Comparison of ENCODE assay signal across 8 cellular contexts in the genomic region with DNA sequence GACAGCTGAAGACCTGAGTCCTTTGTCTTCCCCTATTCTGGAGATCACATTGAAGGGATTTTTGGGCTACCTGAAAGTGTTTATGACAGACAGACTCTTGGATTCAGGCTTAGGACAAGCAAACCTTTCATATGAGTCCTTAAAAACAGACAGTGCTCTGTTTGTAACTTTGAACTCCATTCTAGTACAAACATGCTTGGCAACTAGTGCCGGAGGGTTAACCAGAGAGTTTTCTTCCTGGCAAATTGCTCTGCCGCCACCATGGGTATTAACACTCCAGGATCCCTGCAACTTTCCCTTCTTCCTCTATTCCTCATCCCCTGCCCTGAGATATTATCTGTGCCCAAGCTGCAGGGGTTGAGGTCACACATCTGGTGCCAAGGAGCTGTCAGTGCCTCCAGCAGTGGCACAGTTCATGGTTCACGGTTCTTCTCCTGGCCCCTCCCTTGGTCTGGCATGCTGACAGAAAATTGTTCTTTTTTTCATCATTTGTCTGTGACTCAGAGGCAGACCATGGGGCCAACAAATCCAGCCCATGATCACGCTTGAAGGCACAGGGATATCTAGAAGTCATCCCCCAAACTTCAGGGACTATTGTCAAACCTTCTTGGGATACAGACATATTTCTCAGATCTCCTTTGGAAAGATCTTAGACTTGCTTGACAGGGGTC.
DNase-seq lines count a peak whose midpoint lies in the region; ATAC-seq and TF ChIP-seq lines count a peak whose summit lies in the region.

No MANE protein-coding gene starts in this region.

- H3K4me3 ChIP-seq in SJSA1 (no peak overlapping the region), fibroblast of mammary gland (ENCODE audit: control insufficient read depth, low read depth, low read length) (no peak overlapping the region), sigmoid colon (no peak overlapping the region), esophagus muscularis mucosa (no peak overlapping the region)

- H3K4me1 ChIP-seq in SJSA1 (replicated peaks) = peaks cover 74% of the 10 kb centered on the region
- peaks cover 0 to 60% (median 45%) of the 10 kb centered on the region in 4 donors for H3K4me1 ChIP-seq in sigmoid colon
- peaks cover 26 to 36% (median 34%) of the 10 kb centered on the region in 4 donors for H3K4me1 ChIP-seq in esophagus muscularis mucosa

- WGBS in sigmoid colon, 2 donors = 44 to 58% methylated on average over 4 of the region's 4 CpGs
- WGBS in esophagus muscularis mucosa = 48% methylated on average over 4 of the region's 4 CpGs

- ATAC-seq in GM21786 (IDR thresholded peaks at IDR 0.05; ENCODE audit: unreplicated experiment) (no peak), HG02623 (IDR thresholded peaks at IDR 0.05; ENCODE audit: unreplicated experiment) (no peak)

- TF ChIP-seq POLR2A in sigmoid colon (IDR thresholded peaks at IDR 0.05) (no peak), esophagus muscularis mucosa (IDR thresholded peaks at IDR 0.05; ENCODE audit: low read depth) (no peak)

- H3K36me3 ChIP-seq in SJSA1 (no peaks in the 10 kb centered on the region; the same call in 1 of the 2 replicates), sigmoid colon (no peaks in the 10 kb centered on the region), esophagus muscularis mucosa (peaks cover 0 to 4% (median 0%) of the 10 kb centered on the region in 4 donors)

- DNase-seq in HCEC 1CT (peak; percentile 68), SJSA1 (ENCODE audit: low read depth in 1 of 2, low spot score in 2 of 2) (peak; percentile 60 to 70), fibroblast of mammary gland (ENCODE audit: low read depth) (peak; percentile 89), sigmoid colon (peak; percentile 76), esophagus muscularis mucosa (ENCODE audit: extremely low spot score) (no peak), posterior vena cava (ENCODE audit: low spot score) (no peak)

- H3K9me3 ChIP-seq in SJSA1 (replicated peaks) = no peaks in the 10 kb centered on the region
- no peaks in the 10 kb centered on the region for H3K9me3 ChIP-seq in sigmoid colon
- no peaks in the 10 kb centered on the region for H3K9me3 ChIP-seq in esophagus muscularis mucosa

- TF ChIP-seq CTCF in fibroblast of mammary gland (conservative IDR thresholded peaks at IDR 0.05; ENCODE audit: control insufficient read depth, insufficient read depth, low read depth, low read length) (no peak), sigmoid colon (IDR thresholded peaks at IDR 0.05) (no peak), esophagus muscularis mucosa (IDR thresholded peaks at IDR 0.05) (no peak)

- TF ChIP-seq EP300 in sigmoid colon (IDR thresholded peaks at IDR 0.05) (no peak), esophagus muscularis mucosa (IDR thresholded peaks at IDR 0.05) (no peak)

- intact Hi-C loops in sigmoid colon (cut with DNase I) (loop anchor here (5.0 kb wide), 1 partner anchor 74 kb away; no protein-coding TSS in a partner anchor), esophagus muscularis mucosa (cut with DNase I) (no loop called here), posterior vena cava (cut with DNase I) (no loop called here)

- peak overlapping the region; percentile 93 for H3K27ac ChIP-seq in SJSA1
- peak overlapping the region in 3 of 4 donors; percentile 21 to 62 (median 57) for H3K27ac ChIP-seq in sigmoid colon
- peak overlapping the region in 1 of 4 donors; percentile 10 for H3K27ac ChIP-seq in esophagus muscularis mucosa (replicated peaks in 1 of 4)

- H3K27me3 ChIP-seq in SJSA1 (replicated peaks) (no peaks in the 10 kb centered on the region), sigmoid colon (no peaks in the 10 kb centered on the region), esophagus muscularis mucosa (no peaks in the 10 kb centered on the region)

Comparison
In these comparisons a context has a peak if more than half of its experiments do, and no peak if none do; other contexts are left out.
1. DNase-seq: peak in HCEC 1CT (single experiment), SJSA1 (2 of 2), fibroblast of mammary gland (single experiment) and sigmoid colon (single experiment); none in esophagus muscularis mucosa (single experiment) and posterior vena cava (single experiment).